Comparison of ENCODE assay signal across 19 cellular contexts in genomic region chr4:75675004-75675531, GRCh38. TPM values are rescaled to one million over a fixed set of nuclear protein-coding genes. Genes with fewer than 3 reads are reported as not detected.
DNase-seq lines count a peak whose midpoint lies in the region; ATAC-seq and TF ChIP-seq lines count a peak whose summit lies in the region.
"Had no signal": no experiment of that assay in that cellular context is flagged by ENCODE, and none has a peak within 500 bp of the region (broad histone marks: within the 10 kb centered on the region; RNA-seq: fewer than 3 reads in every experiment).

No MANE protein-coding gene starts in this region.

- H3K27ac Mint-ChIP-seq in activated CD4-positive, alpha-beta T cell treated with anti-CD3 and anti-CD28 coated beads, Interleukin-2, amount 10 ng/mL, durations not matched to agents 7 days and 5 days: peak overlapping the region; percentile 36
- H3K27ac Mint-ChIP-seq in progenitor cell of endocrine pancreas: peak overlapping the region; percentile 67
- H3K27ac Mint-ChIP-seq: activated naive CD4-positive, alpha-beta T cell treated with anti-CD3 and anti-CD28 coated beads, Interleukin-2, amount 50 U/mL, for 24 hours had no signal

- no peak overlapping the region for H3K4me3 Mint-ChIP-seq in activated CD4-positive, alpha-beta T cell treated with anti-CD3 and anti-CD28 coated beads, Interleukin-2, amount 10 ng/mL, durations not matched to agents 7 days and 5 days
- no peak overlapping the region for H3K4me3 Mint-ChIP-seq in progenitor cell of endocrine pancreas (ENCODE audit: low read depth)
- H3K4me3 Mint-ChIP-seq: activated CD4-positive, alpha-beta memory T cell treated with anti-CD3 and anti-CD28 coated beads for 36 hours; activated T-cell treated with anti-CD3 and anti-CD28 coated beads, Interleukin-2, amount 50 U/mL, for 4 hours had no signal

- H3K27me3 Mint-ChIP-seq in activated CD4-positive, alpha-beta T cell treated with anti-CD3 and anti-CD28 coated beads, Interleukin-2, amount 10 ng/mL, durations not matched to agents 7 days and 5 days: no peaks in the 10 kb centered on the region
- H3K27me3 Mint-ChIP-seq in progenitor cell of endocrine pancreas: no peaks in the 10 kb centered on the region
- H3K27me3 Mint-ChIP-seq: activated naive CD4-positive, alpha-beta T cell treated with anti-CD3 and anti-CD28 coated beads, Interleukin-2, amount 50 U/mL, for 24 hours had no signal

- POLR2A ChIA-PET in activated CD4-positive, alpha-beta T cell treated with anti-CD3 and anti-CD28 coated beads, Interleukin-2, amount 10 ng/mL, durations not matched to agents 7 days and 5 days (lab: Charles Lee): no interaction called here

- TF ChIP-seq CTCF in epithelial cell of esophagus (IDR thresholded peaks at IDR 0.05; ENCODE audit: insufficient read depth, low read depth, low read length, missing control alignments): no peak
- TF ChIP-seq CTCF in progenitor cell of endocrine pancreas (IDR thresholded peaks at IDR 0.05; ENCODE audit: unreplicated experiment): no peak

- no peak for DNase-seq in activated CD4-positive, alpha-beta T cell treated with anti-CD3 and anti-CD28 coated beads, Interleukin-2, amount 10 ng/mL, durations not matched to agents 7 days and 5 days
- no peak for DNase-seq in activated CD4-positive, alpha-beta T cell treated with anti-CD3 and anti-CD28 coated beads for 4 hours
- peak; percentile 55 for DNase-seq in NCI-H146 (lab: John Stamatoyannopoulos, UW)
- peak; percentile 69 for DNase-seq in epithelial cell of esophagus (ENCODE audit: low read depth)
- no peak for DNase-seq in progenitor cell of endocrine pancreas (ENCODE audit: low spot score, unreplicated experiment)
- DNase-seq in activated CD4-positive, CD25-positive, alpha-beta regulatory T cell (lab: John Stamatoyannopoulos, UW): no peak
- DNase-seq in NCI-H2227 (lab: John Stamatoyannopoulos, UW; ENCODE audit: unreplicated experiment): no peak
- DNase-seq: activated CD4-positive, alpha-beta memory T cell treated with anti-CD3 and anti-CD28 coated beads for 36 hours; activated T-cell treated with anti-CD3 and anti-CD28 coated beads, Interleukin-2, amount 50 U/mL, for 4 hours; cortex of kidney; DMS153; NCI-H2081; uterus had no signal

- peaks cover 9% of the 10 kb centered on the region for H3K36me3 Mint-ChIP-seq in activated CD4-positive, alpha-beta T cell treated with anti-CD3 and anti-CD28 coated beads, Interleukin-2, amount 10 ng/mL, durations not matched to agents 7 days and 5 days (ENCODE audit: low read depth)
- no peaks in the 10 kb centered on the region for H3K36me3 Mint-ChIP-seq in progenitor cell of endocrine pancreas (ENCODE audit: insufficient read depth)
- H3K36me3 Mint-ChIP-seq: activated naive CD4-positive, alpha-beta T cell treated with anti-CD3 and anti-CD28 coated beads, Interleukin-2, amount 50 U/mL, for 24 hours had no signal

- no peaks in the 10 kb centered on the region for H3K9me3 Mint-ChIP-seq in activated CD4-positive, alpha-beta T cell treated with anti-CD3 and anti-CD28 coated beads, Interleukin-2, amount 10 ng/mL, durations not matched to agents 7 days and 5 days
- H3K9me3 Mint-ChIP-seq in progenitor cell of endocrine pancreas (ENCODE audit: low read depth): no peaks in the 10 kb centered on the region
- H3K9me3 Mint-ChIP-seq: activated CD4-positive, alpha-beta memory T cell treated with anti-CD3 and anti-CD28 coated beads for 36 hours; activated naive CD4-positive, alpha-beta T cell treated with anti-CD3 and anti-CD28 coated beads, Interleukin-2, amount 50 U/mL, for 24 hours; activated T-cell treated with anti-CD3 and anti-CD28 coated beads, Interleukin-2, amount 50 U/mL, for 4 hours had no signal

- H3K4me1 Mint-ChIP-seq in activated CD4-positive, alpha-beta T cell treated with anti-CD3 and anti-CD28 coated beads, Interleukin-2, amount 10 ng/mL, durations not matched to agents 7 days and 5 days: peaks cover 33% of the 10 kb centered on the region
- H3K4me1 Mint-ChIP-seq in progenitor cell of endocrine pancreas (ENCODE audit: low read depth): peaks cover 21% of the 10 kb centered on the region

- CTCF ChIA-PET in activated CD4-positive, alpha-beta T cell treated with anti-CD3 and anti-CD28 coated beads, Interleukin-2, amount 10 ng/mL, durations not matched to agents 7 days and 5 days (lab: Charles Lee): interaction anchor here (0.6 to 1.4 kb wide), 2 partner anchors 48 to 103 kb away, joined by 3 read pairs; no protein-coding TSS in a partner anchor

- ATAC-seq in HG03571 (IDR thresholded peaks at IDR 0.05; ENCODE audit: unreplicated experiment): no peak
- ATAC-seq: A549; activated T-cell treated with anti-CD3 and anti-CD28 coated beads, Interleukin-2, amount 50 U/mL, for 4 hours; K562 had no signal

- no peak overlapping the region for H3K4me3 ChIP-seq in epithelial cell of esophagus (ENCODE audit: low read length)
- H3K4me3 ChIP-seq: A549, HAP-1, K562, uterus had no signal

RNA-seq across cellular contexts. Expression of gene G3BP2, which starts 1.9 kb away (rescaled TPM):
- total RNA-seq in activated CD4-positive, alpha-beta T cell treated with anti-CD3 and anti-CD28 coated beads, Interleukin-2, amount 10 ng/mL, durations not matched to agents 7 days and 5 days: 100 to 1,000 TPM; 135 to 137 TPM
- 157 and 168 TPM in 2 replicates for total RNA-seq in progenitor cell of endocrine pancreas

RNA-seq across cellular contexts. Expression of gene CDKL2, which starts 44.7 kb away (rescaled TPM):
- under 1 TPM; 0.74 to 1.00 TPM for total RNA-seq in activated CD4-positive, alpha-beta T cell treated with anti-CD3 and anti-CD28 coated beads, Interleukin-2, amount 10 ng/mL, durations not matched to agents 7 days and 5 days
- 3.0 and 3.6 TPM in 2 replicates for total RNA-seq in progenitor cell of endocrine pancreas
- total RNA-seq: subcutaneous adipose tissue had no signal

RNA-seq across cellular contexts. Expression of gene USO1, which starts 49.3 kb away (rescaled TPM):
- 10 to 100 TPM; 38.9 to 43.5 TPM for total RNA-seq in activated CD4-positive, alpha-beta T cell treated with anti-CD3 and anti-CD28 coated beads, Interleukin-2, amount 10 ng/mL, durations not matched to agents 7 days and 5 days
- total RNA-seq in progenitor cell of endocrine pancreas: 54.4 and 54.9 TPM in 2 replicates

Comparison
In these comparisons a context has a peak if more than half of its experiments do, and no peak if none do; other contexts are left out.
1. DNase-seq: peak in NCI-H146 (single experiment) and epithelial cell of esophagus (single experiment); none in activated CD4-positive, alpha-beta T cell treated with anti-CD3 and anti-CD28 coated beads, Interleukin-2, amount 10 ng/mL, durations not matched to agents 7 days and 5 days (single experiment), activated CD4-positive, alpha-beta T cell treated with anti-CD3 and anti-CD28 coated beads for 4 hours (0 of 2), progenitor cell of endocrine pancreas (single experiment), activated CD4-positive, CD25-positive, alpha-beta regulatory T cell (0 of 4) and NCI-H2227 (single experiment).